24 cellular contexts compared by ENCODE assay signal in genomic region chr20:36275011-36275410, GRCh38.
"Had no signal": no experiment of that assay in that cellular context is flagged by ENCODE, and none has a peak within 500 bp of the region (broad histone marks: within the 10 kb centered on the region; RNA-seq: fewer than 3 reads in every experiment).

No MANE protein-coding gene starts in this region.

- FAIRE-seq: astrocyte had no signal

- DNase-seq: activated CD4-positive, alpha-beta T cell treated with anti-CD3 and anti-CD28 coated beads for 36 hours; activated CD8-positive, alpha-beta memory T cell treated with anti-CD3 and anti-CD28 coated beads, Interleukin-2, amount 10 ng/mL, durations not matched to agents 7 days and 5 days; activated effector memory CD4-positive, alpha-beta T cell treated with Interleukin-2 at 50 U/mL for 16 hours; activated naive CD4-positive, alpha-beta T cell; activated naive CD8-positive, alpha-beta T cell treated with anti-CD3 and anti-CD28 coated beads, Interleukin-2, amount 50 U/mL, for 24 hours; activated T-cell treated with anti-CD3 and anti-CD28 coated beads, Interleukin-2, amount 50 U/mL, for 24 hours; amniotic stem cell; MM.1S; NCI-H1105 treated with DMSO at 0.1 percent for 48 hours; NCI-H146; NCI-H187 treated with DMSO at 0.1 percent for 48 hours; NCI-H2081 treated with DMSO at 0.1 percent for 48 hours; NCI-H446 treated with DMSO at 0.1 percent for 48 hours; NCI-H524 treated with DMSO at 0.1 percent for 48 hours; NCI-H748 treated with DMSO at 0.1 percent for 48 hours; T-helper 1 cell; WERI-Rb-1 had no signal

- H3K9me3 ChIP-seq: SK-N-SH had no signal

- ATAC-seq: activated CD4-positive, alpha-beta T cell treated with anti-CD3 and anti-CD28 coated beads for 36 hours; activated CD8-positive, alpha-beta memory T cell treated with anti-CD3 and anti-CD28 coated beads, Interleukin-2, amount 10 ng/mL, durations not matched to agents 7 days and 5 days; activated naive CD4-positive, alpha-beta T cell treated with anti-CD3 and anti-CD28 coated beads, Interleukin-2, amount 50 U/mL, for 72 hours; activated naive CD8-positive, alpha-beta T cell treated with anti-CD3 and anti-CD28 coated beads, Interleukin-2, amount 50 U/mL, for 24 hours; Right ventricle myocardium inferior had no signal

- H3K27ac Mint-ChIP-seq: activated CD4-positive, alpha-beta T cell treated with anti-CD3 and anti-CD28 coated beads for 36 hours; activated CD8-positive, alpha-beta memory T cell treated with anti-CD3 and anti-CD28 coated beads, Interleukin-2, amount 10 ng/mL, durations not matched to agents 7 days and 5 days; activated naive CD8-positive, alpha-beta T cell treated with anti-CD3 and anti-CD28 coated beads, Interleukin-2, amount 50 U/mL, for 24 hours; activated T-cell treated with anti-CD3 and anti-CD28 coated beads, Interleukin-2, amount 50 U/mL, for 24 hours; activated T-helper 1 cell treated with anti-CD3 and anti-CD28 coated beads, Interleukin-12 subunit alpha, Interleukin-12 subunit beta, Interleukin-2, Interleukin-4 antibody, amounts not matched to agents 30 ng/mL and 10 ng/mL and 1 ng/mL, durations not matched to agents 14 hours and 24 hours and 36 hours had no signal

- H3K9me3 Mint-ChIP-seq: activated naive CD4-positive, alpha-beta T cell treated with anti-CD3 and anti-CD28 coated beads, Interleukin-2, amount 50 U/mL, for 72 hours; activated naive CD8-positive, alpha-beta T cell treated with anti-CD3 and anti-CD28 coated beads, Interleukin-2, amount 50 U/mL, for 24 hours; activated T-cell treated with anti-CD3 and anti-CD28 coated beads, Interleukin-2, amount 50 U/mL, for 24 hours; activated T-helper 1 cell treated with anti-CD3 and anti-CD28 coated beads, Interleukin-12 subunit alpha, Interleukin-12 subunit beta, Interleukin-2, Interleukin-4 antibody, amounts not matched to agents 30 ng/mL and 10 ng/mL and 1 ng/mL, durations not matched to agents 14 hours and 24 hours and 36 hours; brain; central memory CD8-positive, alpha-beta T cell had no signal

- H3K36me3 Mint-ChIP-seq: activated CD8-positive, alpha-beta memory T cell treated with anti-CD3 and anti-CD28 coated beads, Interleukin-2, amount 10 ng/mL, durations not matched to agents 7 days and 5 days; activated naive CD4-positive, alpha-beta T cell treated with anti-CD3 and anti-CD28 coated beads, Interleukin-2, amount 50 U/mL, for 72 hours; brain had no signal

- H3K9ac ChIP-seq: SK-N-SH had no signal

- H3K4me2 ChIP-seq: SK-N-SH had no signal

- H3K4me1 Mint-ChIP-seq: activated CD4-positive, alpha-beta T cell treated with anti-CD3 and anti-CD28 coated beads for 36 hours; activated CD8-positive, alpha-beta memory T cell treated with anti-CD3 and anti-CD28 coated beads, Interleukin-2, amount 10 ng/mL, durations not matched to agents 7 days and 5 days; activated naive CD8-positive, alpha-beta T cell treated with anti-CD3 and anti-CD28 coated beads, Interleukin-2, amount 50 U/mL, for 24 hours; central memory CD8-positive, alpha-beta T cell had no signal

- H3K36me3 ChIP-seq: WERI-Rb-1 had no signal

- H3K4me3 Mint-ChIP-seq: activated CD4-positive, alpha-beta T cell treated with anti-CD3 and anti-CD28 coated beads for 36 hours; activated CD8-positive, alpha-beta memory T cell treated with anti-CD3 and anti-CD28 coated beads, Interleukin-2, amount 10 ng/mL, durations not matched to agents 7 days and 5 days; activated naive CD8-positive, alpha-beta T cell treated with anti-CD3 and anti-CD28 coated beads, Interleukin-2, amount 50 U/mL, for 24 hours; activated T-cell treated with anti-CD3 and anti-CD28 coated beads, Interleukin-2, amount 50 U/mL, for 24 hours; activated T-helper 1 cell treated with anti-CD3 and anti-CD28 coated beads, Interleukin-12 subunit alpha, Interleukin-12 subunit beta, Interleukin-2, Interleukin-4 antibody, amounts not matched to agents 30 ng/mL and 10 ng/mL and 1 ng/mL, durations not matched to agents 14 hours and 24 hours and 36 hours; central memory CD8-positive, alpha-beta T cell had no signal
